In the genomic region with DNA sequence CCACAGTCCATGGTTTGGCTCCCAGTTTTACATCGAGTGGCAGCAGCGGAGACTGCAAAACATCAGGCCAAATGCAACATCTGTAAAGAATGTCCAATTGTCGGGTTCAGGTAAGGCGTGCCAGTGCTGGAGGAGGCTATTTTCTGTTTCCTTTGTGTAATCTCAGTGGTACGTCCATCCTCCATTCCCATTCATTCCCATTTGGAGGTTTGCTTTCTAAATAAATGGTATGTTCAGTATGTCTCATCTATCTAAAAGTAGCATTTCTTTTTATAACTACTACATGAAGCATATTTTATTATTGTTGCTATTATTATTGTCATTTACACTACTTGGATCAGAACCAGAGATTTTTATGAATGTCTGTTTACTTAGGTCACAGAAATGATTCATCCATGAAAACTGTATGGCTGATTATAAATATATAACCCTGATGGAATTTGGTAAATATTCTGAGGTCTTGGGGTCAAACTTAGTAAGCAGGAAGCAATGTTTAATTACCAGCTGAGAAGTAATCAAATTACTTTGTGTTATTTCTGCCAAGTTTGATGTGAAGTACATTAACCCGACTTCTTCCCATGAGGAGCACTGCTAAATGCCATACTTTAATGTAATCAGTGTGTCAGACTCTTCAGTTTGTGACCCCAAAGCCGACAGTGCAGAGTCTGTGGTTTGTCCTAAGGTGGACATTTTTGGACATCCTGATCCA, we compare ENCODE assay signal across 18 cellular contexts.
DNase-seq lines count a peak whose midpoint lies in the region; ATAC-seq, FAIRE-seq and TF ChIP-seq lines count a peak whose summit lies in the region.
"Had no signal": no experiment of that assay in that cellular context is flagged by ENCODE, and none has a peak within 500 bp of the region (broad histone marks: within the 10 kb centered on the region; RNA-seq: fewer than 3 reads in every experiment).

No MANE protein-coding gene starts in this region.

- TF ChIP-seq CTCF in A549 (IDR thresholded peaks at IDR 0.05): no peak
- no peak for TF ChIP-seq CTCF in HFF-Myc (IDR thresholded peaks at IDR 0.05; ENCODE audit: low read depth, low read length, missing control alignments)
- no peak for TF ChIP-seq CTCF in fibroblast of the aortic adventitia (IDR thresholded peaks at IDR 0.05; ENCODE audit: insufficient read depth, low read length)
- TF ChIP-seq CTCF in MM.1S (IDR thresholded peaks at IDR 0.05; ENCODE audit: low read length): no peak
- TF ChIP-seq CTCF in neural progenitor cell (IDR thresholded peaks at IDR 0.05): no peak
- no peak for TF ChIP-seq CTCF in left lung (IDR thresholded peaks at IDR 0.05)

- H3K9me2 ChIP-seq in MM.1S (replicated peaks; ENCODE audit: insufficient read depth, low read length): no peaks in the 10 kb centered on the region

- H3K9ac ChIP-seq in MM.1S (ENCODE audit: low read length) (no peak overlapping the region), neural progenitor cell (no peak overlapping the region)

- POLR2A ChIA-PET in A549 (lab: Yijun Ruan, JAX): no interaction called here
- POLR2A ChIA-PET in activated CD4-positive, alpha-beta memory T cell treated with anti-CD3 and anti-CD28 coated beads for 36 hours (lab: Charles Lee): no interaction called here

- TF ChIP-seq RAD21 in A549 (conservative IDR thresholded peaks at IDR 0.05 in 1 of 2, IDR thresholded peaks at IDR 0.05 in 1 of 2): 0 out of 5 replicates have a peak, but pooled peaks of 1 of the 2 experiments have one; percentile 12

- H3K4me3 ChIP-seq in A549: no peak overlapping the region
- no peak overlapping the region for H3K4me3 ChIP-seq in HFF-Myc (replicated peaks; ENCODE audit: low read depth, low read length)
- no peak overlapping the region for H3K4me3 ChIP-seq in fibroblast of the aortic adventitia (ENCODE audit: low read depth, low read length)
- no peak overlapping the region for H3K4me3 ChIP-seq in MM.1S (ENCODE audit: low read length)
- no peak overlapping the region for H3K4me3 ChIP-seq in neural progenitor cell
- H3K4me3 ChIP-seq in left lung: no peak overlapping the region
- H3K4me3 ChIP-seq: lung, upper lobe of right lung had no signal

- H3K4me1 ChIP-seq in A549 (peaks cover 16% of the 10 kb centered on the region), MM.1S (ENCODE audit: low read length) (no peaks in the 10 kb centered on the region), neural progenitor cell (no peaks in the 10 kb centered on the region), left lung (no peaks in the 10 kb centered on the region)
- H3K4me1 ChIP-seq: upper lobe of right lung had no signal

- no peaks in the 10 kb centered on the region for H3F3A ChIP-seq in MM.1S (ENCODE audit: insufficient read depth, low read length)
- no peaks in the 10 kb centered on the region for H3F3A ChIP-seq in neural progenitor cell (ENCODE audit: low read depth)

- peaks cover 25% of the 10 kb centered on the region for H3K36me3 Mint-ChIP-seq in neural progenitor cell
- peaks cover 34% of the 10 kb centered on the region for H3K36me3 Mint-ChIP-seq in activated CD4-positive, alpha-beta memory T cell treated with anti-CD3 and anti-CD28 coated beads for 36 hours

- no peak for FAIRE-seq in A549 (lab: Jason Lieb, UNC)
- FAIRE-seq: GM18507 had no signal

- 2% methylated on average over 7 of the region's 7 CpGs for WGBS in A549 (ENCODE audit: missing lambda C conversion rate)

- H3K4me2 ChIP-seq in A549 (peak overlapping the region; percentile 43), MM.1S (ENCODE audit: low read depth, low read length) (no peak overlapping the region), neural progenitor cell (no peak overlapping the region)

- H3K27me3 ChIP-seq in MM.1S (replicated peaks; ENCODE audit: insufficient read depth, low read length) (no peaks in the 10 kb centered on the region), neural progenitor cell (no peaks in the 10 kb centered on the region), left lung (no peaks in the 10 kb centered on the region)
- H3K27me3 ChIP-seq: upper lobe of right lung had no signal

- H3K79me2 ChIP-seq in MM.1S (ENCODE audit: low read length): no peaks in the 10 kb centered on the region
- no peaks in the 10 kb centered on the region for H3K79me2 ChIP-seq in neural progenitor cell (ENCODE audit: low read depth)

- H2AFZ ChIP-seq in MM.1S (ENCODE audit: low read length): no peak overlapping the region
- no peak overlapping the region for H2AFZ ChIP-seq in neural progenitor cell (replicated peaks)

- intact Hi-C loops in activated CD4-positive, alpha-beta memory T cell treated with anti-CD3 and anti-CD28 coated beads for 36 hours (cut with micrococcal nuclease): no loop called here
- intact Hi-C loops in left lung (cut with DNase I): no loop called here

- no peak overlapping the region for H3K4me3 Mint-ChIP-seq in neural progenitor cell
- no peak overlapping the region for H3K4me3 Mint-ChIP-seq in activated CD4-positive, alpha-beta memory T cell treated with anti-CD3 and anti-CD28 coated beads for 36 hours
- H3K4me3 Mint-ChIP-seq: activated naive CD8-positive, alpha-beta T cell treated with anti-CD3 and anti-CD28 coated beads for 36 hours; B cell had no signal

- no peaks in the 10 kb centered on the region for H3K4me1 Mint-ChIP-seq in neural progenitor cell
- no peaks in the 10 kb centered on the region for H3K4me1 Mint-ChIP-seq in activated CD4-positive, alpha-beta memory T cell treated with anti-CD3 and anti-CD28 coated beads for 36 hours (ENCODE audit: low read depth)
- H3K4me1 Mint-ChIP-seq: activated naive CD8-positive, alpha-beta T cell treated with anti-CD3 and anti-CD28 coated beads for 36 hours; B cell had no signal

- H3K9me3 Mint-ChIP-seq in neural progenitor cell: peaks cover 3% of the 10 kb centered on the region
- H3K9me3 Mint-ChIP-seq in activated CD4-positive, alpha-beta memory T cell treated with anti-CD3 and anti-CD28 coated beads for 36 hours: peaks cover 14% of the 10 kb centered on the region

- peak; percentile 1 to 44 for DNase-seq in A549 (ENCODE audit: low read depth in 1 of 2, low spot score in 1 of 2)
- DNase-seq in HFF-Myc (ENCODE audit: extremely low read depth, low read depth): peak; percentile 27
- peak; percentile 18 for DNase-seq in fibroblast of the aortic adventitia (ENCODE audit: low read depth)
- DNase-seq in MM.1S: no peak
- no peak for DNase-seq in neural progenitor cell (ENCODE audit: low spot score)
- no peak for DNase-seq in activated CD4-positive, alpha-beta memory T cell treated with anti-CD3 and anti-CD28 coated beads for 36 hours
- DNase-seq in left lung: no peak
- DNase-seq: activated naive CD8-positive, alpha-beta T cell treated with anti-CD3 and anti-CD28 coated beads for 36 hours; DND-41; hippocampal formation; NCI-H510A treated with DMSO at 0.1 percent for 48 hours; occipital lobe; upper lobe of right lung had no signal

- H3K9me3 ChIP-seq in A549 (no peaks in the 10 kb centered on the region), MM.1S (replicated peaks; ENCODE audit: insufficient read depth, low read length) (no peaks in the 10 kb centered on the region), neural progenitor cell (ENCODE audit: low read depth) (no peaks in the 10 kb centered on the region), left lung (no peaks in the 10 kb centered on the region)
- H3K9me3 ChIP-seq: upper lobe of right lung had no signal

- no peak overlapping the region for H3K27ac Mint-ChIP-seq in neural progenitor cell
- H3K27ac Mint-ChIP-seq in activated CD4-positive, alpha-beta memory T cell treated with anti-CD3 and anti-CD28 coated beads for 36 hours: no peak overlapping the region
- H3K27ac Mint-ChIP-seq: activated naive CD8-positive, alpha-beta T cell treated with anti-CD3 and anti-CD28 coated beads for 36 hours; B cell had no signal

- TF ChIP-seq EP300 in A549 (IDR thresholded peaks at IDR 0.05): peak in 1 of 2 experiments; percentile 29; a peak in 1 of 5 replicates

- H3K27ac ChIP-seq in A549 (peak overlapping the region in 1 of 2 experiments; percentile 45; a peak in 2 of 6 replicates), MM.1S (ENCODE audit: low read length) (no peak overlapping the region), neural progenitor cell (no peak overlapping the region), left lung (no peak overlapping the region)
- H3K27ac ChIP-seq: upper lobe of right lung had no signal

- ATAC-seq in A549: peak in 1 of 2 experiments; percentile 76; a peak in 3 of 6 replicates
- peak; percentile 77 for ATAC-seq in SK-N-SH treated with all-trans-retinoic acid at 6 μM for 48 hours
- no peak for ATAC-seq in left lung
- ATAC-seq: Right ventricle myocardium inferior, upper lobe of right lung had no signal

- CTCF ChIA-PET in A549 (lab: Yijun Ruan, JAX): no interaction called here
- CTCF ChIA-PET in activated CD4-positive, alpha-beta memory T cell treated with anti-CD3 and anti-CD28 coated beads for 36 hours (lab: Charles Lee): no interaction called here

- no peaks in the 10 kb centered on the region for H3K27me3 Mint-ChIP-seq in neural progenitor cell (ENCODE audit: insufficient read depth, low read depth)
- no peaks in the 10 kb centered on the region for H3K27me3 Mint-ChIP-seq in activated CD4-positive, alpha-beta memory T cell treated with anti-CD3 and anti-CD28 coated beads for 36 hours
- H3K27me3 Mint-ChIP-seq: activated naive CD8-positive, alpha-beta T cell treated with anti-CD3 and anti-CD28 coated beads for 36 hours; B cell had no signal

- H4K20me1 ChIP-seq in MM.1S (ENCODE audit: insufficient read depth, low read length) (no peaks in the 10 kb centered on the region), neural progenitor cell (ENCODE audit: low read depth) (no peaks in the 10 kb centered on the region)

- no peaks in the 10 kb centered on the region for H3K36me3 ChIP-seq in MM.1S (replicated peaks; ENCODE audit: insufficient read depth, low read length)
- H3K36me3 ChIP-seq in neural progenitor cell: no peaks in the 10 kb centered on the region
- peaks cover 0 to 61% of the 10 kb centered on the region in 2 donors for H3K36me3 ChIP-seq in left lung

- no peak for TF ChIP-seq POLR2A in A549 (IDR thresholded peaks at IDR 0.05; ENCODE audit: low read length)

TF ChIP-seq in A549, 52 proteins besides CTCF, POLR2A, EP300 and RAD21 (continues in another document):
- TF ChIP-seq MAZ (IDR thresholded peaks at IDR 0.05; ENCODE audit: borderline replicate concordance, low read depth, low read length) (no peak), CEBPB (IDR thresholded peaks at IDR 0.05) (0 out of 4 replicates have a peak, but pooled peaks of 1 of the 2 experiments have one; percentile 5)
- TF ChIP-seq, protein P1, sequence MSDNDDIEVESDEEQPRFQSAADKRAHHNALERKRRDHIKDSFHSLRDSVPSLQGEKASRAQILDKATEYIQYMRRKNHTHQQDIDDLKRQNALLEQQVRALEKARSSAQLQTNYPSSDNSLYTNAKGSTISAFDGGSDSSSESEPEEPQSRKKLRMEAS (IDR thresholded peaks at IDR 0.05): peak; percentile 37; the same call in 1 of the 2 replicates

Comparison
In these comparisons a context has a peak if more than half of its experiments do, and no peak if none do; other contexts are left out.
1. DNase-seq: peak in A549 (2 of 2), HFF-Myc (single experiment) and fibroblast of the aortic adventitia (single experiment); none in MM.1S (single experiment), neural progenitor cell (single experiment), activated CD4-positive, alpha-beta memory T cell treated with anti-CD3 and anti-CD28 coated beads for 36 hours (single experiment) and left lung (0 of 2).